33 cellular contexts compared by ENCODE assay signal in the genomic region with DNA sequence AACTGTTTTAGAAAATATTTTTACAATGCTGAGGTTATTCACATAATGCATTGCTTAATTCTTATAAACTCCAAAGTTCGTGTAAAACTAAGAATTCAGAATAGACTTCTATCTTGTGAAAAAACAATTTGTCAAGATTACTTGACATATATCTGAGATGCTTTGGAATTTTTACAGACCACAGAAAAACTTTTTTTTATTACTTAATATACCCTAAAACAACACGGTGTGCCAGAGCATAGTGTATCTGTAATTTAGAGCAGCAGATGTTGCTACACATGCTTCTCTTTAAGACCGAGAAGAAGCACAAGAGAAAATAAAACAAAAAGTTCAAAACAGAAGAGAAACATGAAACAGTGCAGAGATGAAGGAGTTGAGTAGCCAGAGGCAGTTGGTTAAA. TPM values are rescaled to one million over a fixed set of nuclear protein-coding genes. Genes with fewer than 3 reads are reported as not detected.
DNase-seq lines count a peak whose midpoint lies in the region; ATAC-seq and TF ChIP-seq lines count a peak whose summit lies in the region.
"Had no signal": no experiment of that assay in that cellular context is flagged by ENCODE, and none has a peak within 500 bp of the region (broad histone marks: within the 10 kb centered on the region; RNA-seq: fewer than 3 reads in every experiment).

No MANE protein-coding gene starts in this region.

- TF ChIP-seq CTCF in PC-3 (conservative IDR thresholded peaks at IDR 0.05; ENCODE audit: low read depth, low read length), result no peak
- TF ChIP-seq CTCF in fibroblast of mammary gland (conservative IDR thresholded peaks at IDR 0.05; ENCODE audit: control insufficient read depth, insufficient read depth, low read depth, low read length), result no peak
- no peak for TF ChIP-seq CTCF in osteoblast (IDR thresholded peaks at IDR 0.05; ENCODE audit: extremely low read depth, low read depth, low read length)
- no peak for TF ChIP-seq CTCF in WTC11 (IDR thresholded peaks at IDR 0.05)
- no peak for TF ChIP-seq CTCF in thyroid gland (IDR thresholded peaks at IDR 0.05)

- H3K4me1 ChIP-seq in PC-3 (ENCODE audit: insufficient read depth, low read length) (peaks cover 30% of the 10 kb centered on the region), osteoblast (ENCODE audit: insufficient read depth, low read length) (peaks cover 25% of the 10 kb centered on the region), thyroid gland (peaks cover 0 to 7% of the 10 kb centered on the region in 2 donors)

- H2AFZ ChIP-seq in PC-3 (ENCODE audit: low read length) (no peak overlapping the region), osteoblast (ENCODE audit: low read length) (no peak overlapping the region)

- H3K9ac ChIP-seq in PC-3 (ENCODE audit: low read length), result peak overlapping the region; percentile 67
- H3K9ac ChIP-seq: KMS-11 had no signal

- no peaks in the 10 kb centered on the region for H3K27me3 Mint-ChIP-seq in WTC11 (ENCODE audit: low read depth)
- H3K27me3 Mint-ChIP-seq: activated naive CD4-positive, alpha-beta T cell treated with anti-CD3 and anti-CD28 coated beads, Interleukin-2, amount 10 ng/mL, durations not matched to agents 7 days and 5 days; CD4-positive, alpha-beta T cell; natural killer cell treated with Interleukin-12 subunit alpha and Interleukin-12 subunit beta and Interleukin-15 and Interleukin-18, amount 100 ng/mL, for 72 hours had no signal

- H4K20me1 ChIP-seq in PC-3 (ENCODE audit: low read length) (no peaks in the 10 kb centered on the region), osteoblast (ENCODE audit: insufficient read depth, low read length) (peaks cover 19% of the 10 kb centered on the region)

- peaks cover 9% of the 10 kb centered on the region for H3K4me1 Mint-ChIP-seq in WTC11

- H3K4me3 Mint-ChIP-seq in WTC11, result no peak overlapping the region
- H3K4me3 Mint-ChIP-seq: activated naive CD4-positive, alpha-beta T cell treated with anti-CD3 and anti-CD28 coated beads, Interleukin-2, amount 10 ng/mL, durations not matched to agents 7 days and 5 days; CD4-positive, alpha-beta T cell; natural killer cell treated with Interleukin-12 subunit alpha and Interleukin-12 subunit beta and Interleukin-15 and Interleukin-18, amount 100 ng/mL, for 72 hours; stimulated activated effector memory CD8-positive, alpha-beta T cell treated with anti-CD3 and anti-CD28 coated beads, Interleukin-12 subunit alpha, Interleukin-12 subunit beta, amount 100 ng/mL, for 72 hours had no signal

- no peaks in the 10 kb centered on the region for H3K9me3 Mint-ChIP-seq in WTC11
- H3K9me3 Mint-ChIP-seq: activated naive CD4-positive, alpha-beta T cell treated with anti-CD3 and anti-CD28 coated beads, Interleukin-2, amount 10 ng/mL, durations not matched to agents 7 days and 5 days; CD4-positive, alpha-beta T cell; natural killer cell treated with Interleukin-12 subunit alpha and Interleukin-12 subunit beta and Interleukin-15 and Interleukin-18, amount 100 ng/mL, for 72 hours; stimulated activated effector memory CD8-positive, alpha-beta T cell treated with anti-CD3 and anti-CD28 coated beads, Interleukin-12 subunit alpha, Interleukin-12 subunit beta, amount 100 ng/mL, for 72 hours had no signal

- DNase-seq in EH (ENCODE audit: low read depth) (peak; percentile 56), PC-3 (no peak), fibroblast of mammary gland (ENCODE audit: low read depth) (peak; percentile 14), osteoblast (ENCODE audit: insufficient read length, low spot score, missing footprints) (no peak), WTC11 (ENCODE audit: low spot score) (no peak), SIG-M5 (lab: John Stamatoyannopoulos, UW) (no peak), thyroid gland (no peak)
- DNase-seq: activated CD4-positive, alpha-beta T cell treated with anti-CD3 and anti-CD28 coated beads, Interleukin-2, amount 50 U/mL, for 48 hours; activated CD4-positive, CD25-positive, alpha-beta regulatory T cell treated with anti-CD3 and anti-CD28 coated beads, Interleukin-2, amount 50 U/mL, for 72 hours; activated CD8-positive, alpha-beta memory T cell treated with anti-CD3 and anti-CD28 coated beads, Interleukin-2, amount 50 U/mL, for 4 hours; activated naive CD4-positive, alpha-beta T cell treated with anti-CD3 and anti-CD28 coated beads, Interleukin-2, amount 10 ng/mL, durations not matched to agents 7 days and 5 days; CD4-positive, alpha-beta T cell; effector CD4-positive, alpha-beta T cell; gastrocnemius medialis; H7; hippocampal formation; left cardiac atrium; mucosa of descending colon; NCI-H1436; NCI-H2081; NCI-H345; NCI-H69; occipital lobe; SHP77 treated with DMSO at 0.1 percent for 48 hours; substantia nigra; upper lobe of left lung had no signal

- H3F3A ChIP-seq in PC-3 (ENCODE audit: low read length, unreplicated experiment), result no peaks in the 10 kb centered on the region

- H3K9me2 ChIP-seq in PC-3 (replicated peaks; ENCODE audit: low read length), result no peaks in the 10 kb centered on the region

- no TSS peak for BruUV-seq in PC-3 (replicated peaks; lab: Mats Ljungman, UMichigan)

- POLR2A ChIA-PET in PC-3 (lab: Charles Lee; ENCODE audit: unreplicated experiment) (no interaction called here), WTC11 (lab: Charles Lee) (no interaction called here)

- ATAC-seq in PC-3, result no peak
- ATAC-seq in WTC11, result no peak
- ATAC-seq in GM18861 (IDR thresholded peaks at IDR 0.05; ENCODE audit: unreplicated experiment), result no peak
- ATAC-seq: gastrocnemius medialis; left cardiac atrium; mucosa of descending colon; natural killer cell treated with Interleukin-12 subunit alpha and Interleukin-12 subunit beta and Interleukin-15 and Interleukin-18, amount 100 ng/mL, for 72 hours; Panc1; stimulated activated effector memory CD8-positive, alpha-beta T cell treated with anti-CD3 and anti-CD28 coated beads, Interleukin-12 subunit alpha, Interleukin-12 subunit beta, amount 100 ng/mL, for 72 hours had no signal

- WGBS in thyroid gland, 2 donors, result 80 to 84% methylated on average over 3 of the region's 3 CpGs

- H3K79me2 ChIP-seq in PC-3 (ENCODE audit: low read length), result peaks cover 47% of the 10 kb centered on the region
- peaks cover 29% of the 10 kb centered on the region for H3K79me2 ChIP-seq in osteoblast (ENCODE audit: insufficient read depth, low read length)

- H3K4me3 ChIP-seq in PC-3 (ENCODE audit: low read length) (no peak overlapping the region), fibroblast of mammary gland (ENCODE audit: control insufficient read depth, low read depth, low read length) (no peak overlapping the region), osteoblast (ENCODE audit: insufficient read depth, low read length) (no peak overlapping the region), thyroid gland (replicated peaks in 1 of 3) (no peak overlapping the region)
- H3K4me3 ChIP-seq: gastrocnemius medialis, lung, mucosa of descending colon, upper lobe of left lung had no signal

- CTCF ChIA-PET in PC-3 (lab: Charles Lee) (no interaction called here), WTC11 (lab: Charles Lee) (no interaction called here)

- H3K36me3 ChIP-seq in PC-3 (ENCODE audit: low read depth, low read length), result peaks cover 10% of the 10 kb centered on the region; the same call in 1 of the 2 replicates
- peaks cover 20% of the 10 kb centered on the region for H3K36me3 ChIP-seq in osteoblast (ENCODE audit: insufficient read depth, low read length)
- peaks cover 7 to 8% of the 10 kb centered on the region in 2 donors for H3K36me3 ChIP-seq in thyroid gland
- H3K36me3 ChIP-seq: gastrocnemius medialis had no signal

- peaks cover 7% of the 10 kb centered on the region; the same call in 1 of the 2 replicates for H3K36me3 Mint-ChIP-seq in WTC11

- H3K4me2 ChIP-seq in PC-3 (ENCODE audit: low read length), result no peak overlapping the region
- H3K4me2 ChIP-seq in osteoblast (ENCODE audit: insufficient read depth, low read length), result peak overlapping the region; percentile 54
- H3K4me2 ChIP-seq: KMS-11 had no signal

- intact Hi-C loops in PC-3 (cut with micrococcal nuclease), result loop anchor here (1.0 to 5.0 kb wide), 3 partner anchors 94 to 378 kb away; a partner anchor contains a TSS
- intact Hi-C loops in thyroid gland (cut with DNase I), result loop anchor here (5.0 kb wide), 1 partner anchor 249 kb away; a partner anchor contains a TSS

- peak overlapping the region; percentile 85 for H3K27ac ChIP-seq in PC-3 (ENCODE audit: low read length)
- peak overlapping the region; percentile 46 for H3K27ac ChIP-seq in osteoblast (ENCODE audit: low read depth, low read length)
- no peak overlapping the region for H3K27ac ChIP-seq in thyroid gland
- H3K27ac ChIP-seq: epithelial cell of prostate, gastrocnemius medialis, KMS-11, upper lobe of left lung had no signal

- no peak for TF ChIP-seq POLR2A in thyroid gland (IDR thresholded peaks at IDR 0.05)

- H3K9me3 ChIP-seq in PC-3 (ENCODE audit: low read length) (no peaks in the 10 kb centered on the region), osteoblast (ENCODE audit: low read depth, low read length) (no peaks in the 10 kb centered on the region), thyroid gland (no peaks in the 10 kb centered on the region)
- H3K9me3 ChIP-seq: gastrocnemius medialis, mucosa of descending colon, upper lobe of left lung had no signal

- H3K27me3 ChIP-seq in PC-3 (ENCODE audit: low read length), result no peaks in the 10 kb centered on the region
- H3K27me3 ChIP-seq in osteoblast (ENCODE audit: insufficient read depth, low read length), result no peaks in the 10 kb centered on the region
- H3K27me3 ChIP-seq in thyroid gland, result no peaks in the 10 kb centered on the region
- H3K27me3 ChIP-seq: gastrocnemius medialis, upper lobe of left lung had no signal

- H3K27ac Mint-ChIP-seq in WTC11, result no peak overlapping the region
- H3K27ac Mint-ChIP-seq: activated naive CD4-positive, alpha-beta T cell treated with anti-CD3 and anti-CD28 coated beads, Interleukin-2, amount 10 ng/mL, durations not matched to agents 7 days and 5 days; CD4-positive, alpha-beta T cell; natural killer cell treated with Interleukin-12 subunit alpha and Interleukin-12 subunit beta and Interleukin-15 and Interleukin-18, amount 100 ng/mL, for 72 hours; stimulated activated effector memory CD8-positive, alpha-beta T cell treated with anti-CD3 and anti-CD28 coated beads, Interleukin-12 subunit alpha, Interleukin-12 subunit beta, amount 100 ng/mL, for 72 hours had no signal

TF ChIP-seq in WTC11, 78 proteins besides CTCF, POLR2A, EP300 and RAD21 (continues in another document):
- TF ChIP-seq ZNF671 (CRISPR knock-in tag; IDR thresholded peaks at IDR 0.05) (no peak), SOX15 (CRISPR knock-in tag; IDR thresholded peaks at IDR 0.05) (no peak)
- TF ChIP-seq, protein P1, sequence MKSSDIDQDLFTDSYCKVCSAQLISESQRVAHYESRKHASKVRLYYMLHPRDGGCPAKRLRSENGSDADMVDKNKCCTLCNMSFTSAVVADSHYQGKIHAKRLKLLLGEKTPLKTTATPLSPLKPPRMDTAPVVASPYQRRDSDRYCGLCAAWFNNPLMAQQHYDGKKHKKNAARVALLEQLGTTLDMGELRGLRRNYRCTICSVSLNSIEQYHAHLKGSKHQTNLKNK (CRISPR knock-in tag; IDR thresholded peaks at IDR 0.05), result no peak

RNA-seq across cellular contexts. Expression of a gene that starts 26.4 kb away (rescaled TPM):
- total RNA-seq in PC-3 (2014; rRNA removed) (7.8 and 9.6 TPM in 2 replicates), osteoblast (17.1 and 18.1 TPM in 2 replicates), WTC11 (2021) (11.5 to 13.4 TPM (median 12.9 TPM) in 3 replicates), thyroid gland (10 to 100 TPM; 16.2 to 21.0 (median 19.7) TPM)

RNA-seq across cellular contexts. Expression of a gene that starts 26.8 kb away (rescaled TPM):
- total RNA-seq in PC-3 (2014; rRNA removed), result 8.5 and 12.0 TPM in 2 replicates
- total RNA-seq in osteoblast, result 14.8 and 16.8 TPM in 2 replicates
- 6.2 to 10.4 TPM (median 9.1 TPM) in 3 replicates for total RNA-seq in WTC11 (2021)
- total RNA-seq in thyroid gland, result 10 to 100 TPM; 32.9 to 63.0 (median 53.3) TPM

Comparison
In these comparisons a context has a peak if more than half of its experiments do, and no peak if none do; other contexts are left out.
1. DNase-seq: peak in EH (single experiment) and fibroblast of mammary gland (single experiment); none in PC-3 (single experiment), osteoblast (single experiment), WTC11 (single experiment), SIG-M5 (single experiment) and thyroid gland (0 of 2).
2. H3K27ac ChIP-seq: peak in PC-3 (single experiment) and osteoblast (single experiment); none in thyroid gland (0 of 3).